Comparison of ENCODE assay signal across 1 cellular context in genomic region chr19:48991011-48991609, GRCh38.
TF ChIP-seq lines count a peak whose summit lies in the region.

No MANE protein-coding gene starts in this region.

TF ChIP-seq in SK-N-SH treated with all-trans-retinoic acid at 6 μM for 48 hours, 23 proteins besides CTCF, POLR2A, EP300 and RAD21 (continued from another document):
- TF ChIP-seq CREB5 (CRISPR knock-in tag; IDR thresholded peaks at IDR 0.05; ENCODE audit: low read depth) (no peak), PATZ1 (CRISPR knock-in tag; IDR thresholded peaks at IDR 0.05; ENCODE audit: borderline replicate concordance) (no peak), TOX (CRISPR knock-in tag; IDR thresholded peaks at IDR 0.05; ENCODE audit: borderline replicate concordance) (no peak), POU6F1 (CRISPR knock-in tag; IDR thresholded peaks at IDR 0.05; ENCODE audit: borderline replicate concordance, low read depth) (no peak), SNAI2 (CRISPR knock-in tag; IDR thresholded peaks at IDR 0.05) (no peak), ZFP30 (CRISPR knock-in tag; IDR thresholded peaks at IDR 0.05) (no peak), ISL1 (CRISPR knock-in tag; IDR thresholded peaks at IDR 0.05) (no peak), OSR1 (CRISPR knock-in tag; IDR thresholded peaks at IDR 0.05) (no peak), RARB (CRISPR knock-in tag; IDR thresholded peaks at IDR 0.05) (no peak), BACH2 (CRISPR knock-in tag; IDR thresholded peaks at IDR 0.05; ENCODE audit: borderline replicate concordance) (no peak), ARNTL (CRISPR knock-in tag; IDR thresholded peaks at IDR 0.05; ENCODE audit: borderline replicate concordance, low read depth) (no peak)
TF ChIP-seq in SK-N-SH treated with all-trans-retinoic acid at 6 μM for 48 hours: peak in this region for 0.
